8 cellular contexts compared by ENCODE assay signal in the genomic region with DNA sequence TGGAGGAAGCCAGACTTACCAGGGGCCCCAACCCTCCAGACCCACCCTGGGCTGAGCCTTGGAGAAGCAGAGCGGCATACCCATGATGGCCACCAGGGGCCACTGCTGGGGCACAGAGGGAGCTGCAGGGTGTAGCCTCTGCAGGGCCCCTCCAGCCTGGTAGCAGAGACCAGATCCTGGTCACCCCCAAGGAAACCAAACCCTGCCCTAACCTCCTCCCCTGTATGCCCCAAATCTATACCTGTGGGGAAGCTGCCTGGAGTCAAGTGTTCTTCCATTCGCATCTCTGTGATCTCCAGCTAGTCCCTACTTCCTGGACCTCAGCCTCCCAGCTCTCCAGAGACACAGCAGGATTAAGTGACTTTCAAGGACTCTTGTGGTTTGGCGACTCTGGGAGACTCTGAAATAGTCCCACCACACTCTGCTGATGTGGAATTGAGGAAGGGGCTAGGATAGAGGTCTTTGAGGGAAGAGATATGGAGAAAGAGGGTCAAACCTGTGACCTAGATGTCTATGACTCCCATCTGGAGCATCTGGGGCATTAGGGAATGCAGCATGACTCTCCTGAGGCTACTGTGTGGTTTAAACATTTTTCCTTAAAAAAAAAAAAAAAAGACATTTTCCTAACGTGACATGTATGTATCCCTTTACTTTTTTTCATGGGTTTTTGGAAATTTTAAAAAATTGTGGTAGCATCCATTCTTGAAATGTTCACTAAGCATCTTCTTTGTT.
DNase-seq lines count a peak whose midpoint lies in the region; ATAC-seq and TF ChIP-seq lines count a peak whose summit lies in the region.

No MANE protein-coding gene starts in this region.

- dilution Hi-C loops in IMR-90 (cut with HindIII; ENCODE audit: low sequenced_read_pairs, unreplicated experiment) = no loop called here

- peaks cover 9% of the 10 kb centered on the region for H3K36me3 ChIP-seq in IMR-90 (ENCODE audit: control insufficient read depth, insufficient read depth, low read length)

- no peaks in the 10 kb centered on the region for H3K27me3 ChIP-seq in IMR-90 (ENCODE audit: control insufficient read depth, insufficient read depth, low read length)

- peak overlapping the region; percentile 78 for H3K14ac ChIP-seq in IMR-90 (replicated peaks; ENCODE audit: low read depth, low read length)

- H3K79me1 ChIP-seq in IMR-90 (ENCODE audit: low read depth in 1 of 2, low read length in 2 of 2) = peaks cover 60 to 85% of the 10 kb centered on the region in 2 experiments

- peak overlapping the region; percentile 94 for H3K18ac ChIP-seq in IMR-90 (ENCODE audit: low read depth, low read length)

- H3K27ac ChIP-seq in IMR-90 (ENCODE audit: insufficient read depth, low read length) = peak overlapping the region; percentile 74

- peak; percentile 69 for ATAC-seq in IMR-90 (ENCODE audit: low read depth)

- CTCF ChIA-PET in IMR-90 (lab: Yijun Ruan, JAX) = interaction anchor here (0.6 to 2.6 kb wide), 15 partner anchors 10 to 221 kb away, joined by 3 to 28 read pairs (median 4); no protein-coding TSS in a partner anchor

- TF ChIP-seq POLR2A in IMR-90 (IDR thresholded peaks at IDR 0.05; ENCODE audit: low read depth, low read length) = 0 out of 2 replicates have a peak, but pooled peaks have one; percentile 25

- peak overlapping the region; percentile 50 for H3K4me2 ChIP-seq in IMR-90 (ENCODE audit: low read depth, low read length)

- peak; percentile 87 for TF ChIP-seq CTCF in IMR-90 (conservative IDR thresholded peaks at IDR 0.05; ENCODE audit: low read depth, low read length)

- peak; percentile 94 for TF ChIP-seq RAD21 in IMR-90 (IDR thresholded peaks at IDR 0.05; ENCODE audit: low read length)

- peak overlapping the region; percentile 88 for H2BK20ac ChIP-seq in IMR-90 (ENCODE audit: low read depth, low read length)

- peak overlapping the region; percentile 88 for H2BK120ac ChIP-seq in IMR-90 (ENCODE audit: low read depth, low read length)

- no peaks in the 10 kb centered on the region for H3K9me3 ChIP-seq in IMR-90 (ENCODE audit: control insufficient read depth, insufficient read depth, low read length)

- H2BK5ac ChIP-seq in IMR-90 (ENCODE audit: low read depth, low read length, poor library complexity, severe bottlenecking) = peak overlapping the region; percentile 92

- DNase-seq in C1 segment of cervical spinal cord (lab: John Stamatoyannopoulos, UW) = peak in 11 of 14 donors; percentile 25 to 77 (median 68)
- DNase-seq in GM19238 (ENCODE audit: insufficient read length, low spot score) = peak; percentile 72
- DNase-seq in IMR-90 = peak; percentile 66
- peak in 4 of 5 experiments; percentile 6 to 44 (median 34) for DNase-seq in T-helper 2 cell
- peak in 49 of 58 donors; percentile 14 to 79 (median 62) for DNase-seq in anterior cingulate cortex (lab: John Stamatoyannopoulos, UW)
- DNase-seq in iPS-NIHi11 (ENCODE audit: low spot score) = peak; percentile 87
- peak; percentile 28 to 53 for DNase-seq in stimulated activated CD4-positive, alpha-beta T cell treated with anti-CD3 and anti-CD28 coated beads, Interleukin-12 subunit alpha, Interleukin-12 subunit beta, amount 100 ng/mL, for 24 hours (ENCODE audit: low read depth in 2 of 2)
- no peak for DNase-seq in NCI-H187 treated with DMSO at 0.1 percent for 48 hours (lab: John Stamatoyannopoulos, UW)

- intact Hi-C loops in IMR-90 (cut with micrococcal nuclease) = loop anchor here (1.0 to 5.0 kb wide), 2 partner anchors 38 to 84 kb away; no protein-coding TSS in a partner anchor

- no peak overlapping the region for H3K4me3 ChIP-seq in IMR-90 (ENCODE audit: insufficient read depth, low read depth, low read length)

- peaks cover 41% of the 10 kb centered on the region for H3K4me1 ChIP-seq in IMR-90 (ENCODE audit: control insufficient read depth, insufficient read depth, low read length)

- peaks cover 39% of the 10 kb centered on the region for H3K9me1 ChIP-seq in IMR-90 (ENCODE audit: insufficient read depth, low read length)

- peak overlapping the region; percentile 93 for H2AK5ac ChIP-seq in IMR-90 (ENCODE audit: low read depth, low read length)

- H3K4ac ChIP-seq in IMR-90 (ENCODE audit: low read depth, low read length) = peak overlapping the region; percentile 91

- H2AFZ ChIP-seq in IMR-90 (replicated peaks; ENCODE audit: low read length, poor library complexity) = no peak overlapping the region

- no TSS peak for BruUV-seq in IMR-90 (replicated peaks; lab: Mats Ljungman, UMichigan)

- no peak overlapping the region; the same call in 1 of the 2 replicates for H3K56ac ChIP-seq in IMR-90 (ENCODE audit: extremely low read depth, insufficient read depth, low read length)

- peak overlapping the region; percentile 42 for H2AK9ac ChIP-seq in IMR-90 (replicated peaks; ENCODE audit: low read depth, low read length, poor library complexity)

- H3K9ac ChIP-seq in IMR-90 (ENCODE audit: low read depth, low read length) = peak overlapping the region; percentile 52; the same call in 1 of the 2 replicates

- peak overlapping the region; percentile 92 for H4K91ac ChIP-seq in IMR-90 (ENCODE audit: insufficient read depth, low read depth, low read length)

- WGBS in IMR-90 (ENCODE audit: extremely low coverage in 2 of 2, insufficient read length in 1 of 2), 2 experiments = no CpG with 5 or more reads among the region's 4 CpGs

- H3K23ac ChIP-seq in IMR-90 (ENCODE audit: low read depth, low read length) = peak overlapping the region; percentile 41; the same call in 1 of the 2 replicates

- POLR2A ChIA-PET in IMR-90 (lab: Charles Lee; ENCODE audit: unreplicated experiment) = no interaction called here

- peaks cover 48% of the 10 kb centered on the region; the same call in 1 of the 2 replicates for H4K20me1 ChIP-seq in IMR-90 (ENCODE audit: insufficient read depth, low read length)

- H4K8ac ChIP-seq in IMR-90 (ENCODE audit: low read depth in 2 of 2, low read length in 2 of 2) = peak overlapping the region; percentile 62 to 84

- H4K5ac ChIP-seq in IMR-90 (ENCODE audit: low read depth, low read length) = peak overlapping the region; percentile 70

- in situ Hi-C loops in IMR-90 (cut with MboI; ENCODE audit: low sequenced_read_pairs) = loop anchor here (5.0 kb wide), 2 partner anchors 78 to 152 kb away; no protein-coding TSS in a partner anchor

- H2BK15ac ChIP-seq in IMR-90 (ENCODE audit: low read depth, low read length) = peak overlapping the region; percentile 39; the same call in 1 of the 3 replicates

TF ChIP-seq in IMR-90, 13 proteins besides CTCF, POLR2A, EP300 and RAD21:
- no peak for TF ChIP-seq CEBPB (IDR thresholded peaks at IDR 0.05; ENCODE audit: low read depth, low read length)
- TF ChIP-seq MAZ (IDR thresholded peaks at IDR 0.05; ENCODE audit: borderline replicate concordance, low read depth, low read length) = peak; percentile 53; the same call in 1 of the 2 replicates
- peak; percentile 94 for TF ChIP-seq SMC3 (IDR thresholded peaks at IDR 0.05; ENCODE audit: low read depth, low read length)
